8 cellular contexts compared by ENCODE assay signal in genomic region chr16:67029249-67030096, GRCh38. TPM values are rescaled to one million over a fixed set of nuclear protein-coding genes. Genes with fewer than 3 reads are reported as not detected.
DNase-seq lines count a peak whose midpoint lies in the region; ATAC-seq and TF ChIP-seq lines count a peak whose summit lies in the region.

No MANE protein-coding gene starts in this region.

- H3K27me3 Mint-ChIP-seq in activated CD4-positive, alpha-beta T cell treated with anti-CD3 and anti-CD28 coated beads, Interleukin-2, amount 10 ng/mL, durations not matched to agents 24 days and 14 days, result no peaks in the 10 kb centered on the region
- no peaks in the 10 kb centered on the region for H3K27me3 Mint-ChIP-seq in dendritic cell treated with granulocyte-macrophage colony-stimulating factor and Interleukin-4, amounts not matched to agents 40 ng/mL and 50 ng/mL, for 4 days

- H3K27ac Mint-ChIP-seq in activated CD4-positive, alpha-beta T cell treated with anti-CD3 and anti-CD28 coated beads, Interleukin-2, amount 10 ng/mL, durations not matched to agents 24 days and 14 days, result peak overlapping the region; percentile 95
- peak overlapping the region; percentile 87 for H3K27ac Mint-ChIP-seq in dendritic cell treated with granulocyte-macrophage colony-stimulating factor and Interleukin-4, amounts not matched to agents 40 ng/mL and 50 ng/mL, for 4 days

- no peaks in the 10 kb centered on the region for H3K9me3 Mint-ChIP-seq in activated CD4-positive, alpha-beta T cell treated with anti-CD3 and anti-CD28 coated beads, Interleukin-2, amount 10 ng/mL, durations not matched to agents 24 days and 14 days
- no peaks in the 10 kb centered on the region for H3K9me3 Mint-ChIP-seq in dendritic cell treated with granulocyte-macrophage colony-stimulating factor and Interleukin-4, amounts not matched to agents 40 ng/mL and 50 ng/mL, for 4 days

- TF ChIP-seq CTCF in liver (IDR thresholded peaks at IDR 0.05; ENCODE audit: low read depth, low read length, missing input control), result no peak

- peaks cover 38% of the 10 kb centered on the region for H3K36me3 Mint-ChIP-seq in activated CD4-positive, alpha-beta T cell treated with anti-CD3 and anti-CD28 coated beads, Interleukin-2, amount 10 ng/mL, durations not matched to agents 24 days and 14 days (ENCODE audit: low read depth)
- H3K36me3 Mint-ChIP-seq in dendritic cell treated with granulocyte-macrophage colony-stimulating factor and Interleukin-4, amounts not matched to agents 40 ng/mL and 50 ng/mL, for 4 days (ENCODE audit: low read depth), result peaks cover 49% of the 10 kb centered on the region

- H3K27ac ChIP-seq in KOPT-K1 (ENCODE audit: low read depth, low read length, poor library complexity, severe bottlenecking), result peak overlapping the region; percentile 92
- peak overlapping the region; percentile 96 to 97 for H3K27ac ChIP-seq in liver (ENCODE audit: low read depth in 1 of 2, low read length in 2 of 2)

- no peak for TF ChIP-seq RAD21 in liver (IDR thresholded peaks at IDR 0.05)

- peak overlapping the region; percentile 96 for H3K4me3 Mint-ChIP-seq in activated CD4-positive, alpha-beta T cell treated with anti-CD3 and anti-CD28 coated beads, Interleukin-2, amount 10 ng/mL, durations not matched to agents 24 days and 14 days
- peak overlapping the region; percentile 88 for H3K4me3 Mint-ChIP-seq in dendritic cell treated with granulocyte-macrophage colony-stimulating factor and Interleukin-4, amounts not matched to agents 40 ng/mL and 50 ng/mL, for 4 days

- peaks cover 40% of the 10 kb centered on the region for H3K36me3 ChIP-seq in KOPT-K1 (ENCODE audit: insufficient read depth, low read length)
- no peaks in the 10 kb centered on the region for H3K36me3 ChIP-seq in liver (ENCODE audit: control insufficient read depth in 4 of 4, insufficient read depth in 3 of 4, low read depth in 1 of 4, low read length in 3 of 4)

- peaks cover 8 to 13% (median 10%) of the 10 kb centered on the region in 4 donors for H3K4me1 ChIP-seq in liver (ENCODE audit: control insufficient read depth in 4 of 4, insufficient read depth in 4 of 4, low read length in 3 of 4)

- H3K9ac ChIP-seq in liver (ENCODE audit: low read depth in 1 of 2, low read length in 2 of 2), result peak overlapping the region; percentile 78 to 80

- under 1% methylated on average over 124 of the region's 124 CpGs for WGBS in liver

- peak overlapping the region; percentile 66 to 97 (median 91) for H3K4me3 ChIP-seq in liver (ENCODE audit: low read depth in 1 of 3, low read length in 3 of 3)

- H3K27me3 ChIP-seq in liver (ENCODE audit: control insufficient read depth in 4 of 4, insufficient read depth in 4 of 4, low read length in 3 of 4), result no peaks in the 10 kb centered on the region

- intact Hi-C loops in activated CD4-positive, alpha-beta T cell treated with anti-CD3 and anti-CD28 coated beads, Interleukin-2, amount 10 ng/mL, durations not matched to agents 24 days and 14 days (cut with micrococcal nuclease), result loop anchor here (1.0 to 5.0 kb wide), 3 partner anchors 27 to 78 kb away; partner anchors contain the start of gene PHAF1
- intact Hi-C loops in dendritic cell treated with granulocyte-macrophage colony-stimulating factor and Interleukin-4, amounts not matched to agents 40 ng/mL and 50 ng/mL, for 4 days (cut with micrococcal nuclease), result loop anchor here (5.0 kb wide), 1 partner anchor 78 kb away; the partner anchor contains the start of gene PHAF1

- peak; percentile 52 for DNase-seq in ELF-1 (ENCODE audit: low read depth, low spot score)
- peak; percentile 91 for DNase-seq in activated CD4-positive, alpha-beta T cell treated with anti-CD3 and anti-CD28 coated beads, Interleukin-2, amount 10 ng/mL, durations not matched to agents 24 days and 14 days
- DNase-seq in stimulated activated CD4-positive, alpha-beta T cell treated with anti-CD3 and anti-CD28 coated beads, Interleukin-4, amount 100 ng/mL, for 4 hours, result peak; percentile 54 to 58
- no peak for DNase-seq in NCI-H1105 (lab: John Stamatoyannopoulos, UW)

- peak; percentile 38 for ATAC-seq in GM21529 (IDR thresholded peaks at IDR 0.05; ENCODE audit: unreplicated experiment)

- H3K9me3 ChIP-seq in KOPT-K1 (ENCODE audit: insufficient read depth, low read length, poor library complexity, severe bottlenecking) (no peaks in the 10 kb centered on the region), liver (ENCODE audit: control insufficient read depth in 4 of 4, low read length in 3 of 4) (no peaks in the 10 kb centered on the region)

- H3K4me1 Mint-ChIP-seq in activated CD4-positive, alpha-beta T cell treated with anti-CD3 and anti-CD28 coated beads, Interleukin-2, amount 10 ng/mL, durations not matched to agents 24 days and 14 days, result peaks cover 51% of the 10 kb centered on the region
- H3K4me1 Mint-ChIP-seq in dendritic cell treated with granulocyte-macrophage colony-stimulating factor and Interleukin-4, amounts not matched to agents 40 ng/mL and 50 ng/mL, for 4 days (ENCODE audit: low read depth), result peaks cover 39% of the 10 kb centered on the region

TF ChIP-seq in liver, 16 proteins besides CTCF, POLR2A, EP300 and RAD21:
- TF ChIP-seq YY1 (IDR thresholded peaks at IDR 0.05) (no peak), HNF4A (conservative IDR thresholded peaks at IDR 0.05) (no peak), JUND (IDR thresholded peaks at IDR 0.05) (no peak), FOXA2 (IDR thresholded peaks at IDR 0.05) (no peak), GABPA (IDR thresholded peaks at IDR 0.05 in 1 of 2, conservative IDR thresholded peaks at IDR 0.05 in 1 of 2) (no peak), ZBTB33 (IDR thresholded peaks at IDR 0.05) (no peak), FOXA1 (IDR thresholded peaks at IDR 0.05) (no peak), NR2F2 (IDR thresholded peaks at IDR 0.05) (no peak), HNF4G (IDR thresholded peaks at IDR 0.05) (no peak), RXRA (IDR thresholded peaks at IDR 0.05) (no peak), EGR1 (IDR thresholded peaks at IDR 0.05; ENCODE audit: low read depth in 2 of 2) (no peak), REST (IDR thresholded peaks at IDR 0.05) (no peak), SP1 (IDR thresholded peaks at IDR 0.05) (no peak), TAF1 (conservative IDR thresholded peaks at IDR 0.05) (no peak)
- TF ChIP-seq, protein P1, sequence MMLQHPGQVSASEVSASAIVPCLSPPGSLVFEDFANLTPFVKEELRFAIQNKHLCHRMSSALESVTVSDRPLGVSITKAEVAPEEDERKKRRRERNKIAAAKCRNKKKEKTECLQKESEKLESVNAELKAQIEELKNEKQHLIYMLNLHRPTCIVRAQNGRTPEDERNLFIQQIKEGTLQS (IDR thresholded peaks at IDR 0.05), result no peak
- TF ChIP-seq, protein P2, sequence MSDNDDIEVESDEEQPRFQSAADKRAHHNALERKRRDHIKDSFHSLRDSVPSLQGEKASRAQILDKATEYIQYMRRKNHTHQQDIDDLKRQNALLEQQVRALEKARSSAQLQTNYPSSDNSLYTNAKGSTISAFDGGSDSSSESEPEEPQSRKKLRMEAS (IDR thresholded peaks at IDR 0.05), result no peak
TF ChIP-seq in liver: peak in this region for 0.

RNA-seq across cellular contexts. Expression of gene CBFB, which starts 0.5 kb away (rescaled TPM):
- total RNA-seq in activated CD4-positive, alpha-beta T cell treated with anti-CD3 and anti-CD28 coated beads, Interleukin-2, amount 10 ng/mL, durations not matched to agents 24 days and 14 days, result 163 and 172 TPM in 2 replicates
- total RNA-seq in liver, result 10 to 100 TPM; 14.4 to 19.3 TPM
- 1 to 10 TPM; 6.8 to 8.0 TPM for polyA plus RNA-seq in liver

RNA-seq across cellular contexts. Expression of gene CES4A, which starts 41.1 kb away (rescaled TPM):
- total RNA-seq in activated CD4-positive, alpha-beta T cell treated with anti-CD3 and anti-CD28 coated beads, Interleukin-2, amount 10 ng/mL, durations not matched to agents 24 days and 14 days, result 27.0 and 27.5 TPM in 2 replicates
- total RNA-seq in liver, result 10 to 100 TPM in 1 of 2 donors, 1 to 10 TPM in 1; 1.6 to 20.5 TPM
- polyA plus RNA-seq in liver, result 10 to 100 TPM in 1 of 2 donors, 1 to 10 TPM in 1; 5.4 to 17.1 TPM
